22 cellular contexts compared by ENCODE assay signal in the genomic region with DNA sequence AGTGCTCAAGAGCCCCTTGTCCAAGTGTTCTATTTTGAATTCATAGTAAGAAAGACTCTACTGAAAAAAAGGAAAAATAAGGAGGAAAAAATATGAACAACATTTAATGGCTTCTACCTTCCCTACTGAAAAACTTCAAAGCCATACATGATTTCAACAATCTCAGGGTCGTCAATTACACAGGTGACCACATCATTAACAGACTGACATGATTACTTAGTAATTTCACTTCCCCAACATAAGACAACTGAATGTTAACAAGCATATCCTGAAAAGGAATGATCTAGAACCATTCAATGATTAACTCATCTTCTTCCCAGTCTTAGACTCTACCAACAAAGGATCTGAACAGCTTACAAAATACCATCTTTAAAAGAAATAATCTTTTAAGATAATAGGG. TPM values are rescaled to one million over a fixed set of nuclear protein-coding genes. Genes with fewer than 3 reads are reported as not detected.
A peak's percentile ranks its signal among the peaks of the same experiment; 100 is the strongest.
DNase-seq lines count a peak whose midpoint lies in the region; ATAC-seq, FAIRE-seq and TF ChIP-seq lines count a peak whose summit lies in the region.
"Had no signal": no experiment of that assay in that cellular context is flagged by ENCODE, and none has a peak within 500 bp of the region (broad histone marks: within the 10 kb centered on the region; RNA-seq: fewer than 3 reads in every experiment).

No MANE protein-coding gene starts in this region.

- H3K4me3 Mint-ChIP-seq in stimulated activated memory B cell treated with anti-CD40 and anti-IgM and Interleukin-4, amounts not matched to agents 10 μg/mL and 1 μg/mL and 100 μg/mL, for 72 hours: no peak overlapping the region
- H3K4me3 Mint-ChIP-seq: B cell; CD4-positive, alpha-beta T cell; CD8-positive, alpha-beta T cell had no signal

- DNase-seq in NOMO-1 treated with DMSO at 0.1 percent for 48 hours (lab: John Stamatoyannopoulos, UW; ENCODE audit: unreplicated experiment): peak; percentile 25
- no peak for DNase-seq in NOMO-1 treated with dmso at 0.1 percent for 144 hours (lab: John Stamatoyannopoulos, UW; ENCODE audit: unreplicated experiment)
- DNase-seq in RCC 7860 (ENCODE audit: low spot score): no peak
- peak; percentile 7 for DNase-seq in epithelial cell of proximal tubule (ENCODE audit: low read depth)
- no peak for DNase-seq in NK-92 (lab: John Stamatoyannopoulos, UW; ENCODE audit: unreplicated experiment)
- DNase-seq in Kasumi-1 (lab: John Stamatoyannopoulos, UW): no peak
- DNase-seq: AML-193; Caco-2; Calu3; CD4-positive, alpha-beta T cell; CD8-positive, alpha-beta T cell; DMS79 treated with DMSO at 0.1 percent for 48 hours; GF-D8 had no signal

- no peaks in the 10 kb centered on the region for H3K36me3 Mint-ChIP-seq in stimulated activated memory B cell treated with anti-CD40 and anti-IgM and Interleukin-4, amounts not matched to agents 10 μg/mL and 1 μg/mL and 100 μg/mL, for 72 hours
- H3K36me3 Mint-ChIP-seq: CD8-positive, alpha-beta T cell had no signal

- TF ChIP-seq CTCF in epithelial cell of proximal tubule (conservative IDR thresholded peaks at IDR 0.05; ENCODE audit: low read depth, low read length): no peak

- H3K9me3 Mint-ChIP-seq in stimulated activated memory B cell treated with anti-CD40 and anti-IgM and Interleukin-4, amounts not matched to agents 10 μg/mL and 1 μg/mL and 100 μg/mL, for 72 hours: peaks cover 5% of the 10 kb centered on the region

- FAIRE-seq in RCC 7860 (lab: Jason Lieb, UNC): peak; percentile 10
- FAIRE-seq: A549, D721Med, G401.6, GM12892, GM19239 had no signal

- H3K4me1 Mint-ChIP-seq in stimulated activated memory B cell treated with anti-CD40 and anti-IgM and Interleukin-4, amounts not matched to agents 10 μg/mL and 1 μg/mL and 100 μg/mL, for 72 hours: no peaks in the 10 kb centered on the region
- H3K4me1 Mint-ChIP-seq: B cell had no signal

- ATAC-seq in stimulated activated memory B cell treated with anti-CD40 and anti-IgM and Interleukin-4, amounts not matched to agents 10 μg/mL and 1 μg/mL and 100 μg/mL, for 72 hours: no peak
- ATAC-seq: A549; CD8-positive, alpha-beta T cell had no signal

- no peaks in the 10 kb centered on the region for H3K27me3 Mint-ChIP-seq in stimulated activated memory B cell treated with anti-CD40 and anti-IgM and Interleukin-4, amounts not matched to agents 10 μg/mL and 1 μg/mL and 100 μg/mL, for 72 hours
- H3K27me3 Mint-ChIP-seq: B cell; CD4-positive, alpha-beta T cell had no signal

- no peak overlapping the region for H3K27ac Mint-ChIP-seq in stimulated activated memory B cell treated with anti-CD40 and anti-IgM and Interleukin-4, amounts not matched to agents 10 μg/mL and 1 μg/mL and 100 μg/mL, for 72 hours
- H3K27ac Mint-ChIP-seq: B cell; CD4-positive, alpha-beta T cell; CD8-positive, alpha-beta T cell had no signal

- no peak overlapping the region for H3K4me3 ChIP-seq in epithelial cell of proximal tubule (ENCODE audit: low read depth, low read length)
- H3K4me3 ChIP-seq: A549; BLaER1 treated with 17β-estradiol and CSF1 and Interleukin-3, amounts not matched to agents 10 nM and 100 nM had no signal

RNA-seq across cellular contexts. Expression of gene MEOX2, which starts 34.8 kb away (rescaled TPM):
- not detected in 2 replicates for total RNA-seq in epithelial cell of proximal tubule
- total RNA-seq: A172; B cell; Caco-2; CD4-positive, alpha-beta T cell; CD8-positive, alpha-beta T cell had no signal

Comparison
In these comparisons a context has a peak if more than half of its experiments do, and no peak if none do; other contexts are left out.
1. DNase-seq: peak in NOMO-1 treated with DMSO at 0.1 percent for 48 hours (single experiment) and epithelial cell of proximal tubule (single experiment); none in NOMO-1 treated with dmso at 0.1 percent for 144 hours (single experiment), RCC 7860 (single experiment), NK-92 (single experiment) and Kasumi-1 (0 of 2).